In genomic region chr3:46709721-46710120, GRCh38 we compare ENCODE assay signal across 15 cellular contexts. TPM values are rescaled to one million over a fixed set of nuclear protein-coding genes. Genes with fewer than 3 reads are reported as not detected.
"Had no signal": no experiment of that assay in that cellular context is flagged by ENCODE, and none has a peak within 500 bp of the region (broad histone marks: within the 10 kb centered on the region; RNA-seq: fewer than 3 reads in every experiment).

No MANE protein-coding gene starts in this region.

- H3K9me3 Mint-ChIP-seq: activated T-cell treated with anti-CD3 and anti-CD28 coated beads, Interleukin-2, amount 50 U/mL, for 4 hours; memory B cell; naive thymus-derived CD8-positive, alpha-beta T cell had no signal

- H3K36me3 Mint-ChIP-seq: activated CD8-positive, alpha-beta memory T cell treated with anti-CD3 and anti-CD28 coated beads, Interleukin-2, amount 10 ng/mL, durations not matched to agents 7 days and 5 days; memory B cell had no signal

- DNase-seq: activated CD4-positive, alpha-beta T cell treated with anti-CD3 and anti-CD28 coated beads, Interleukin-2, amount 50 U/mL, for 48 hours; activated CD8-positive, alpha-beta memory T cell treated with anti-CD3 and anti-CD28 coated beads, Interleukin-2, amount 10 ng/mL, durations not matched to agents 7 days and 5 days; activated naive CD4-positive, alpha-beta T cell; left lung; naive thymus-derived CD8-positive, alpha-beta T cell; stomach; T-helper 9 cell; testis had no signal

- H3K27ac ChIP-seq: gastroesophageal sphincter, left lung, stomach, testis, upper lobe of left lung had no signal

- H3K27ac Mint-ChIP-seq: activated CD8-positive, alpha-beta memory T cell treated with anti-CD3 and anti-CD28 coated beads, Interleukin-2, amount 10 ng/mL, durations not matched to agents 7 days and 5 days; memory B cell had no signal

- ATAC-seq: activated CD8-positive, alpha-beta memory T cell treated with anti-CD3 and anti-CD28 coated beads, Interleukin-2, amount 10 ng/mL, durations not matched to agents 7 days and 5 days; activated T-cell treated with anti-CD3 and anti-CD28 coated beads, Interleukin-2, amount 50 U/mL, for 4 hours; gastroesophageal sphincter; left lung; naive thymus-derived CD8-positive, alpha-beta T cell had no signal

- H3K4me1 Mint-ChIP-seq: activated CD8-positive, alpha-beta memory T cell treated with anti-CD3 and anti-CD28 coated beads, Interleukin-2, amount 10 ng/mL, durations not matched to agents 7 days and 5 days had no signal

- FAIRE-seq: endometrium, islet of Langerhans had no signal

- H3K4me3 Mint-ChIP-seq: activated CD8-positive, alpha-beta memory T cell treated with anti-CD3 and anti-CD28 coated beads, Interleukin-2, amount 10 ng/mL, durations not matched to agents 7 days and 5 days; activated T-cell treated with anti-CD3 and anti-CD28 coated beads, Interleukin-2, amount 50 U/mL, for 4 hours; memory B cell; naive thymus-derived CD8-positive, alpha-beta T cell had no signal

- H3K27me3 Mint-ChIP-seq: activated CD8-positive, alpha-beta memory T cell treated with anti-CD3 and anti-CD28 coated beads, Interleukin-2, amount 10 ng/mL, durations not matched to agents 7 days and 5 days; naive thymus-derived CD8-positive, alpha-beta T cell had no signal

- H3K4me3 ChIP-seq: gastroesophageal sphincter, left lung, smooth muscle cell, stomach, testis, upper lobe of left lung had no signal

RNA-seq across cellular contexts. Expression of gene PRSS50, which starts 7.9 kb away (rescaled TPM):
- total RNA-seq: activated CD8-positive, alpha-beta memory T cell treated with anti-CD3 and anti-CD28 coated beads, Interleukin-2, amount 10 ng/mL, durations not matched to agents 7 days and 5 days; activated T-cell treated with anti-CD3 and anti-CD28 coated beads, Interleukin-2, amount 50 U/mL, for 4 hours; naive thymus-derived CD8-positive, alpha-beta T cell had no signal

RNA-seq across cellular contexts. Expression of gene TMIE, which starts 8.5 kb away (rescaled TPM):
- total RNA-seq: activated CD8-positive, alpha-beta memory T cell treated with anti-CD3 and anti-CD28 coated beads, Interleukin-2, amount 10 ng/mL, durations not matched to agents 7 days and 5 days had no signal
